ENCODE assay signal across 21 cellular contexts in genomic region chr2:66766582-66766981, GRCh38.
"Had no signal": no experiment of that assay in that cellular context is flagged by ENCODE, and none has a peak within 500 bp of the region (broad histone marks: within the 10 kb centered on the region; RNA-seq: fewer than 3 reads in every experiment).

No MANE protein-coding gene starts in this region.

- DNase-seq: dermis blood vessel endothelial cell; dorsolateral prefrontal cortex; effector CD4-positive, alpha-beta T cell; effector memory CD4-positive, alpha-beta T cell; foreskin keratinocyte; glutamatergic neuron; head of caudate nucleus; heart right ventricle; hippocampal formation; left cardiac atrium; left lung; left ventricle myocardium superior; lower lobe of right lung; mesenchymal stem cell; mucosa of descending colon; naive B cell had no signal

- FAIRE-seq: colon, endothelial cell of umbilical vein, frontal cortex, islet of Langerhans, keratinocyte had no signal
